20 cellular contexts compared by ENCODE assay signal in genomic region chr10:125264091-125264490, GRCh38.
DNase-seq lines count a peak whose midpoint lies in the region; ATAC-seq, FAIRE-seq and TF ChIP-seq lines count a peak whose summit lies in the region.
"Had no signal": no experiment of that assay in that cellular context is flagged by ENCODE, and none has a peak within 500 bp of the region (broad histone marks: within the 10 kb centered on the region; RNA-seq: fewer than 3 reads in every experiment).

No MANE protein-coding gene starts in this region.

- H3K4me2 ChIP-seq in IMR-90 (ENCODE audit: low read depth, low read length) (no peak overlapping the region), astrocyte (ENCODE audit: low read length) (peak overlapping the region; percentile 16)
- H3K4me2 ChIP-seq: BLaER1, KMS-11 had no signal

- no peak for TF ChIP-seq POLR2A in IMR-90 (IDR thresholded peaks at IDR 0.05; ENCODE audit: low read depth, low read length)

- H3K18ac ChIP-seq in IMR-90 (ENCODE audit: low read depth, low read length), result no peak overlapping the region

- POLR2A ChIA-PET in IMR-90 (lab: Charles Lee; ENCODE audit: unreplicated experiment), result no interaction called here

- in situ Hi-C loops in IMR-90 (cut with MboI; ENCODE audit: low sequenced_read_pairs), result no loop called here

- H3K4me1 ChIP-seq in IMR-90 (ENCODE audit: control insufficient read depth, insufficient read depth, low read length), result no peaks in the 10 kb centered on the region; the same call in 1 of the 2 replicates
- peaks cover 12% of the 10 kb centered on the region for H3K4me1 ChIP-seq in astrocyte (ENCODE audit: insufficient read depth, low read length)
- H3K4me1 ChIP-seq in mesodermal cell (ENCODE audit: control insufficient read depth, insufficient read depth, low read length, poor library complexity, severe bottlenecking), result peaks cover 7% of the 10 kb centered on the region
- H3K4me1 ChIP-seq: BLaER1, Peyer's patch had no signal

- FAIRE-seq in astrocyte (lab: Jason Lieb, UNC), result no peak
- FAIRE-seq: A204.1 had no signal

- H3K14ac ChIP-seq in IMR-90 (replicated peaks; ENCODE audit: low read depth, low read length), result no peak overlapping the region

- H3K4me3 Mint-ChIP-seq in astrocyte (ENCODE audit: unreplicated experiment), result no peak overlapping the region

- no TSS peak for BruUV-seq in IMR-90 (replicated peaks; lab: Mats Ljungman, UMichigan)

- dilution Hi-C loops in IMR-90 (cut with HindIII; ENCODE audit: low sequenced_read_pairs, unreplicated experiment), result no loop called here

- peak; percentile 6 for DNase-seq in AG10803 (ENCODE audit: low read depth)
- DNase-seq in IMR-90, result no peak
- no peak for DNase-seq in astrocyte (ENCODE audit: low read depth)
- DNase-seq in effector CD4-positive, alpha-beta T cell, result no peak
- DNase-seq in COR-L47 (lab: John Stamatoyannopoulos, UW), result no peak
- no peak for DNase-seq in NCI-H774 (lab: John Stamatoyannopoulos, UW)
- DNase-seq: GDM1, GOT3, NCI-H1048, NCI-H1436, NCI-H1930, NCI-H345, NCI-H524 treated with DMSO at 0.1 percent for 48 hours, Peyer's patch had no signal

- no peak overlapping the region for H3K4me3 ChIP-seq in AG10803 (ENCODE audit: low read length)
- no peak overlapping the region for H3K4me3 ChIP-seq in IMR-90 (ENCODE audit: insufficient read depth, low read depth, low read length)
- no peak overlapping the region for H3K4me3 ChIP-seq in astrocyte (ENCODE audit: insufficient read depth, low read depth, low read length)
- no peak overlapping the region for H3K4me3 ChIP-seq in mesodermal cell (ENCODE audit: extremely low read depth, insufficient read depth, low read length, poor library complexity, severe bottlenecking)
- H3K4me3 ChIP-seq: BLaER1, Peyer's patch had no signal

- H3K27me3 Mint-ChIP-seq in astrocyte (ENCODE audit: low read depth, unreplicated experiment), result peaks cover 3% of the 10 kb centered on the region

- WGBS in IMR-90 (ENCODE audit: extremely low coverage in 2 of 2, insufficient read length in 1 of 2), 2 experiments, result no CpG with 5 or more reads among the region's 1 CpG
- WGBS in mesodermal cell (ENCODE audit: insufficient coverage in 2 of 2), 2 experiments, result no CpG with 5 or more reads among the region's 1 CpG

- peak overlapping the region; percentile 66; the same call in 1 of the 2 replicates for H2AK5ac ChIP-seq in IMR-90 (ENCODE audit: low read depth, low read length)

- TF ChIP-seq RAD21 in IMR-90 (IDR thresholded peaks at IDR 0.05; ENCODE audit: low read length), result no peak

- H3K27ac ChIP-seq in IMR-90 (ENCODE audit: insufficient read depth, low read length) (no peak overlapping the region), astrocyte (ENCODE audit: low read depth, low read length) (no peak overlapping the region), mesodermal cell (ENCODE audit: low read depth, low read length, severe bottlenecking) (peak overlapping the region; percentile 36)
- H3K27ac ChIP-seq: BLaER1, KMS-11, Peyer's patch had no signal

- H4K20me1 ChIP-seq in IMR-90 (ENCODE audit: insufficient read depth, low read length) (no peaks in the 10 kb centered on the region), astrocyte (ENCODE audit: insufficient read depth, low read length) (no peaks in the 10 kb centered on the region)
- H4K20me1 ChIP-seq: BLaER1 had no signal

- H3K9me3 Mint-ChIP-seq in astrocyte (ENCODE audit: unreplicated experiment), result peaks cover 4% of the 10 kb centered on the region

- H2AFZ ChIP-seq in IMR-90 (replicated peaks; ENCODE audit: low read length, poor library complexity) (no peak overlapping the region), astrocyte (ENCODE audit: low read depth, low read length) (no peak overlapping the region)

- H3K36me3 ChIP-seq in IMR-90 (ENCODE audit: control insufficient read depth, insufficient read depth, low read length) (no peaks in the 10 kb centered on the region), astrocyte (ENCODE audit: insufficient read depth, low read length) (no peaks in the 10 kb centered on the region), mesodermal cell (ENCODE audit: control insufficient read depth, insufficient read depth, low read length) (no peaks in the 10 kb centered on the region)
- H3K36me3 ChIP-seq: BLaER1, Peyer's patch had no signal

- H3K27ac Mint-ChIP-seq in astrocyte (ENCODE audit: unreplicated experiment), result no peak overlapping the region

- no peaks in the 10 kb centered on the region for H3K79me2 ChIP-seq in astrocyte (ENCODE audit: insufficient read depth, low read length)

- TF ChIP-seq CTCF in AG10803 (conservative IDR thresholded peaks at IDR 0.05; ENCODE audit: low read length) (no peak), IMR-90 (conservative IDR thresholded peaks at IDR 0.05; ENCODE audit: low read depth, low read length) (no peak), astrocyte (IDR thresholded peaks at IDR 0.05; ENCODE audit: insufficient read depth, low read depth, low read length) (no peak)

- no peaks in the 10 kb centered on the region for H3K79me1 ChIP-seq in IMR-90 (ENCODE audit: low read depth in 1 of 2, low read length in 2 of 2)

- H4K91ac ChIP-seq in IMR-90 (ENCODE audit: insufficient read depth, low read depth, low read length), result peak overlapping the region; percentile 50; the same call in 1 of the 2 replicates

- H3K4ac ChIP-seq in IMR-90 (ENCODE audit: low read depth, low read length), result no peak overlapping the region

- CTCF ChIA-PET in IMR-90 (lab: Yijun Ruan, JAX), result interaction anchor here (0.9 kb wide), 1 partner anchor 13 kb away, joined by 3 read pairs; no protein-coding TSS in a partner anchor

- no peak overlapping the region; the same call in 1 of the 2 replicates for H2BK120ac ChIP-seq in IMR-90 (ENCODE audit: low read depth, low read length)

- H3K36me3 Mint-ChIP-seq in astrocyte (ENCODE audit: low read depth, unreplicated experiment), result peaks cover 3% of the 10 kb centered on the region

- no peak for ATAC-seq in IMR-90 (ENCODE audit: low read depth)
- ATAC-seq in GM21390 (IDR thresholded peaks at IDR 0.05; ENCODE audit: unreplicated experiment), result no peak
- ATAC-seq: Right ventricle myocardium inferior had no signal

- H2AK9ac ChIP-seq in IMR-90 (replicated peaks; ENCODE audit: low read depth, low read length, poor library complexity), result peak overlapping the region; percentile 39

- no peaks in the 10 kb centered on the region; the same call in 1 of the 2 replicates for H3K27me3 ChIP-seq in IMR-90 (ENCODE audit: control insufficient read depth, insufficient read depth, low read length)
- H3K27me3 ChIP-seq in astrocyte (ENCODE audit: insufficient read depth, low read length), result no peaks in the 10 kb centered on the region
- H3K27me3 ChIP-seq: BLaER1, Peyer's patch had no signal

- peaks cover 9% of the 10 kb centered on the region for H3K4me1 Mint-ChIP-seq in astrocyte (ENCODE audit: low read depth, unreplicated experiment)

- peak overlapping the region; percentile 7; the same call in 1 of the 2 replicates for H2BK20ac ChIP-seq in IMR-90 (ENCODE audit: low read depth, low read length)

- peak overlapping the region; percentile 54 for H2BK5ac ChIP-seq in IMR-90 (ENCODE audit: low read depth, low read length, poor library complexity, severe bottlenecking)

- no peaks in the 10 kb centered on the region for H3K9me1 ChIP-seq in IMR-90 (ENCODE audit: insufficient read depth, low read length)

- intact Hi-C loops in IMR-90 (cut with micrococcal nuclease), result no loop called here

- H4K8ac ChIP-seq in IMR-90 (ENCODE audit: low read depth in 2 of 2, low read length in 2 of 2), result no peak overlapping the region

- H2BK15ac ChIP-seq in IMR-90 (ENCODE audit: low read depth, low read length), result no peak overlapping the region

- H3K23ac ChIP-seq in IMR-90 (ENCODE audit: low read depth, low read length), result no peak overlapping the region

- no peaks in the 10 kb centered on the region for H3K9me3 ChIP-seq in IMR-90 (ENCODE audit: control insufficient read depth, insufficient read depth, low read length)
- H3K9me3 ChIP-seq in astrocyte (ENCODE audit: insufficient read depth, low read depth, low read length), result no peaks in the 10 kb centered on the region
- no peaks in the 10 kb centered on the region for H3K9me3 ChIP-seq in mesodermal cell (ENCODE audit: control insufficient read depth, low read length)
- H3K9me3 ChIP-seq: Peyer's patch had no signal

- H3K9ac ChIP-seq in IMR-90 (ENCODE audit: low read depth, low read length) (no peak overlapping the region), astrocyte (ENCODE audit: low read length) (no peak overlapping the region)
- H3K9ac ChIP-seq: BLaER1, KMS-11 had no signal

- H4K5ac ChIP-seq in IMR-90 (ENCODE audit: low read depth, low read length), result no peak overlapping the region; the same call in 1 of the 2 replicates

- no peak overlapping the region for H3K56ac ChIP-seq in IMR-90 (ENCODE audit: extremely low read depth, insufficient read depth, low read length)

TF ChIP-seq in IMR-90, 13 proteins besides CTCF, POLR2A, EP300 and RAD21:
- TF ChIP-seq RCOR1 (IDR thresholded peaks at IDR 0.05; ENCODE audit: insufficient replicate concordance, low read length) (no peak), MXI1 (IDR thresholded peaks at IDR 0.05; ENCODE audit: borderline replicate concordance, low read depth, low read length) (no peak), MAZ (IDR thresholded peaks at IDR 0.05; ENCODE audit: borderline replicate concordance, low read depth, low read length) (no peak), ELK1 (IDR thresholded peaks at IDR 0.05; ENCODE audit: borderline replicate concordance, low read depth, low read length) (no peak), CHD1 (IDR thresholded peaks at IDR 0.05; ENCODE audit: low read depth, low read length) (no peak)
